8 cellular contexts compared by ENCODE assay signal in the genomic region with DNA sequence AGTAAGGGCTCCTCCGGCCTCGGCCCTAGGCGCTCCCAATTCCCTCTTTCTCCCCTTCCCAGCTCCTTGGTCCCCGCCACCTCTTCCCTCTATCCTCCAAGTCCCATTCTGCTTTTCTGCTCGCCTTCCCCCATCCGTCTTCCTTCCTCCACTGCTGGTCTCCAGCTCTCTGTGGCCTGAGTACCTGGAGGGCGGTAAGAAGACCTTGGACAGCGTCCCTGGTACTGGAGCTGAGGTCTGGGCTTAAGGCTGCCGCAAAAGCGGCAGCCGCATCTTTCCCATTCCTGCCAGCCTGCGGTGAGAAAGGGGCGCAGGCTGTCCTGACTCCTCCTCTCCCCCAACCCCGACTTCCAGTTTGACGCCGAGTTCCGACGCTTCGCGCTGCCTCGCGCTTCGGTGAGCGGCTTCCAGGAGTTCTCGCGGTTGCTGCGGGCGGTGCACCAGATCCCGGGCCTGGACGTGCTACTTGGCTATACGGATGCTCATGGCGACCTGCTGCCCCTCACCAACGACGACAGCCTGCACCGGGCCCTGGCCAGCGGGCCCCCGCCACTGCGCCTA. TPM values are rescaled to one million over a fixed set of nuclear protein-coding genes. Genes with fewer than 3 reads are reported as not detected.
DNase-seq lines count a peak whose midpoint lies in the region; ATAC-seq and TF ChIP-seq lines count a peak whose summit lies in the region.

No MANE protein-coding gene starts in this region.

- H3K9me3 ChIP-seq in T-helper 17 cell (ENCODE audit: control insufficient read depth, low read length, poor library complexity, severe bottlenecking) = no peaks in the 10 kb centered on the region

- peaks cover 29% of the 10 kb centered on the region for H3K4me1 Mint-ChIP-seq in T-helper 17 cell
- peaks cover 40% of the 10 kb centered on the region for H3K4me1 Mint-ChIP-seq in nephron progenitor cell

- H3K9me3 Mint-ChIP-seq in nephron progenitor cell = no peaks in the 10 kb centered on the region

- ATAC-seq in GM21447 (IDR thresholded peaks at IDR 0.05; ENCODE audit: unreplicated experiment) (peak; percentile 2), T-helper 17 cell (no peak), HG03520 (IDR thresholded peaks at IDR 0.05; ENCODE audit: unreplicated experiment) (no peak)

- H3K27me3 Mint-ChIP-seq in T-helper 17 cell (no peaks in the 10 kb centered on the region), nephron progenitor cell (ENCODE audit: low read depth, poor library complexity) (peaks cover 21% of the 10 kb centered on the region)

- H3K4me3 ChIP-seq in AG10803 (ENCODE audit: low read length) (peak overlapping the region; percentile 54), epithelial cell of proximal tubule (ENCODE audit: low read depth, low read length) (peak overlapping the region; percentile 98)

- H3K4me3 Mint-ChIP-seq in T-helper 17 cell (peak overlapping the region; percentile 96), nephron progenitor cell (peak overlapping the region; percentile 85)

- H3K27ac Mint-ChIP-seq in T-helper 17 cell (peak overlapping the region; percentile 91), nephron progenitor cell (peak overlapping the region; percentile 61)

- no peak for DNase-seq in AG10803 (ENCODE audit: low read depth)
- no peak for DNase-seq in T-helper 17 cell
- peak; percentile 30 for DNase-seq in epithelial cell of proximal tubule (ENCODE audit: low read depth)
- DNase-seq in nephron progenitor cell = peak; percentile 55
- DNase-seq in cerebellum (ENCODE audit: low spot score) = no peak
- DNase-seq in activated gamma-delta T cell (lab: John Stamatoyannopoulos, UW) = no peak

- TF ChIP-seq CTCF in AG10803 (conservative IDR thresholded peaks at IDR 0.05; ENCODE audit: low read length) (no peak), epithelial cell of proximal tubule (conservative IDR thresholded peaks at IDR 0.05; ENCODE audit: low read depth, low read length) (no peak), nephron progenitor cell (IDR thresholded peaks at IDR 0.05) (no peak)

- H3K36me3 Mint-ChIP-seq in T-helper 17 cell (ENCODE audit: low read depth) (no peaks in the 10 kb centered on the region), nephron progenitor cell (ENCODE audit: low read depth) (peaks cover 15% of the 10 kb centered on the region)

RNA-seq across cellular contexts. Expression of gene PARD6A, which starts 0.4 kb away (rescaled TPM):
- total RNA-seq in T-helper 17 cell (1 to 10 TPM; 6.3 to 7.9 TPM), epithelial cell of proximal tubule (13.3 and 15.9 TPM in 2 replicates), cerebellum (8.6 TPM)

RNA-seq across cellular contexts. Expression of gene ACD, which starts 1.1 kb away (rescaled TPM):
- total RNA-seq in T-helper 17 cell (10 to 100 TPM; 29.5 to 38.7 TPM), epithelial cell of proximal tubule (71.6 and 73.2 TPM in 2 replicates), cerebellum (17.7 TPM)

RNA-seq across cellular contexts. Expression of gene ENKD1, which starts 5.4 kb away (rescaled TPM):
- total RNA-seq in T-helper 17 cell (1 to 10 TPM; 6.1 to 6.8 TPM), epithelial cell of proximal tubule (12.2 and 17.4 TPM in 2 replicates), cerebellum (10.1 TPM)

RNA-seq across cellular contexts. Expression of gene C16orf86, which starts 5.4 kb away (rescaled TPM):
- total RNA-seq in T-helper 17 cell (1 to 10 TPM; 2.9 to 5.1 TPM), epithelial cell of proximal tubule (4.7 and 5.9 TPM in 2 replicates), cerebellum (1.4 TPM)

RNA-seq across cellular contexts. Expression of gene CARMIL2, which starts 16.2 kb away (rescaled TPM):
- total RNA-seq in T-helper 17 cell = 100 to 1,000 TPM; 144 to 145 TPM
- 1.3 and 2.7 TPM in 2 replicates for total RNA-seq in epithelial cell of proximal tubule
- total RNA-seq in cerebellum = 1.3 TPM

Comparison
In these comparisons a context has a peak if more than half of its experiments do, and no peak if none do; other contexts are left out.
1. DNase-seq: peak in epithelial cell of proximal tubule (single experiment) and nephron progenitor cell (single experiment); none in AG10803 (single experiment), T-helper 17 cell (0 of 3), cerebellum (single experiment) and activated gamma-delta T cell (single experiment).